Comparison of ENCODE assay signal across 17 cellular contexts in the genomic region with DNA sequence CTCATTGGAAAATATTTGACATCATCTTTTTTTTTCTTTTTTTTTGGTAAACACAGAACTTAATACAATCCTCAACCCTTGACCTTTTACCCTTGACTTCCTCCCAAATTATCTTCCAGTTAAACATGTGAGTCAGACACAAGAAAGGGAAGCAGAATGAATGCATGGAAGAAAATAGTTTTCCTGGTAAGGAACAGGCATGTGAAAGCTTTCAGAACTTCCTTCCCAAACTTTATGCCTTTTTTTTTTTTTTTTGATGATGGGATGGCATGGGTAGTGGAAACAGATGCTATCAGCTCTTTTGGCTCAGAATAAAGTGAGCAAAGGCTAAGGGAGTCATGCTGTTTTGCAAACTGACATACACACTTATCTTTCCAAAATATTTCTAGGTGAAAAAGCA.
DNase-seq lines count a peak whose midpoint lies in the region; ATAC-seq, FAIRE-seq and TF ChIP-seq lines count a peak whose summit lies in the region.
"Had no signal": no experiment of that assay in that cellular context is flagged by ENCODE, and none has a peak within 500 bp of the region (broad histone marks: within the 10 kb centered on the region; RNA-seq: fewer than 3 reads in every experiment).

No MANE protein-coding gene starts in this region.

- H3K4me1 ChIP-seq in liver (ENCODE audit: control insufficient read depth in 4 of 4, insufficient read depth in 4 of 4, low read length in 3 of 4) (no peaks in the 10 kb centered on the region), HepG2 (ENCODE audit: insufficient read depth, low read length) (no peaks in the 10 kb centered on the region), endothelial cell of umbilical vein (ENCODE audit: control insufficient read depth, extremely low read depth, insufficient read depth, low read length) (peaks cover 23% of the 10 kb centered on the region), mesenchymal stem cell (ENCODE audit: control insufficient read depth, insufficient read depth, low read depth, low read length) (no peaks in the 10 kb centered on the region), left lung (peaks cover 5 to 11% of the 10 kb centered on the region in 2 donors)

- TF ChIP-seq POLR2A in HepG2 (IDR thresholded peaks at IDR 0.05; ENCODE audit: insufficient read depth in 1 of 2, low read depth in 2 of 2, low read length in 2 of 2) (no peak), endothelial cell of umbilical vein (IDR thresholded peaks at IDR 0.05; ENCODE audit: low read depth, low read length) (no peak), erythroblast (IDR thresholded peaks at IDR 0.05; ENCODE audit: low read length) (no peak)

- H4K8ac ChIP-seq in mesenchymal stem cell (ENCODE audit: low read length), result no peak overlapping the region

- no peak overlapping the region for H2BK15ac ChIP-seq in mesenchymal stem cell (ENCODE audit: low read depth, poor library complexity, severe bottlenecking)

- TF ChIP-seq CTCF in liver (IDR thresholded peaks at IDR 0.05; ENCODE audit: low read depth, low read length, missing input control) (no peak), HepG2 (CRISPR knock-in tag; IDR thresholded peaks at IDR 0.05) (no peak), endothelial cell of umbilical vein (IDR thresholded peaks at IDR 0.05; ENCODE audit: extremely low read depth in 1 of 2, insufficient read depth in 1 of 2, low read depth in 1 of 2, low read length in 2 of 2) (no peak), left lung (IDR thresholded peaks at IDR 0.05) (no peak)

- no peaks in the 10 kb centered on the region for H3K79me2 ChIP-seq in HepG2 (ENCODE audit: insufficient read depth, low read length)
- H3K79me2 ChIP-seq in endothelial cell of umbilical vein (ENCODE audit: control insufficient read depth, insufficient read depth, low read length), result no peaks in the 10 kb centered on the region

- H2AFZ ChIP-seq in HepG2 (ENCODE audit: low read length), result no peak overlapping the region
- no peak overlapping the region for H2AFZ ChIP-seq in endothelial cell of umbilical vein (ENCODE audit: low read depth, low read length)
- H2AFZ ChIP-seq in mesenchymal stem cell (ENCODE audit: low read depth, low read length), result no peak overlapping the region

- in situ Hi-C loops in HepG2 (cut with HindIII; ENCODE audit: extremely low pct_ligation_motif_present, low pct_unique_long_range_greater_than_20kb), result no loop called here

- H3K79me1 ChIP-seq in mesenchymal stem cell (replicated peaks; ENCODE audit: low read length, poor library complexity, severe bottlenecking), result no peaks in the 10 kb centered on the region

- H3K14ac ChIP-seq in mesenchymal stem cell (ENCODE audit: low read length in 2 of 2), result no peak overlapping the region

- dilution Hi-C loops in endothelial cell of umbilical vein (cut with MboI; ENCODE audit: extremely low pct_ligation_motif_present, low sequenced_read_pairs), result no loop called here

- CTCF ChIA-PET in HepG2 (lab: Yijun Ruan, JAX; ENCODE audit: low intra/inter-chr PET ratio, low total read pairs), result no interaction called here
- CTCF ChIA-PET in endothelial cell of umbilical vein (lab: Charles Lee), result interaction anchor here (1.8 to 2.5 kb wide), 2 partner anchors 11 to 141 kb away, joined by 6 to 8 read pairs; no protein-coding TSS in a partner anchor

- FAIRE-seq in HepG2 (lab: Jason Lieb, UNC), result no peak
- FAIRE-seq in endothelial cell of umbilical vein (lab: Jason Lieb, UNC), result peak; percentile 76
- FAIRE-seq: A204.1, GM18507 had no signal

- no peak overlapping the region for H2BK5ac ChIP-seq in mesenchymal stem cell (ENCODE audit: low read depth, low read length, poor library complexity, severe bottlenecking)

- H3K18ac ChIP-seq in mesenchymal stem cell (ENCODE audit: low read depth in 1 of 2, low read length in 2 of 2), result no peak overlapping the region

- no peak overlapping the region for H3K9ac ChIP-seq in liver (ENCODE audit: low read depth in 1 of 2, low read length in 2 of 2)
- no peak overlapping the region for H3K9ac ChIP-seq in HepG2 (ENCODE audit: insufficient read depth, low read depth, low read length)
- no peak overlapping the region for H3K9ac ChIP-seq in endothelial cell of umbilical vein (replicated peaks; ENCODE audit: extremely low read depth, insufficient read depth, low read length)
- no peak overlapping the region for H3K9ac ChIP-seq in mesenchymal stem cell (ENCODE audit: low read length)

- H3K9me1 ChIP-seq in endothelial cell of umbilical vein (replicated peaks; ENCODE audit: control insufficient read depth, extremely low read depth, insufficient read depth, low read length), result no peaks in the 10 kb centered on the region

- H3K23ac ChIP-seq in mesenchymal stem cell (ENCODE audit: low read length in 2 of 2), result no peak overlapping the region

- intact Hi-C loops in HepG2 (cut with micrococcal nuclease; ENCODE audit: unreplicated experiment), result no loop called here
- intact Hi-C loops in endothelial cell of umbilical vein (cut with micrococcal nuclease), result loop anchor here (1.0 to 5.0 kb wide), 5 partner anchors 11 to 1117 kb away; no protein-coding TSS in a partner anchor
- intact Hi-C loops in left lung (cut with DNase I), result no loop called here

- TF ChIP-seq RAD21 in liver (IDR thresholded peaks at IDR 0.05) (peak in 1 of 2 donors; percentile 31), HepG2 (CRISPR knock-in tag; IDR thresholded peaks at IDR 0.05) (no peak)

- H3K4me2 ChIP-seq in HepG2 (ENCODE audit: low read depth, low read length) (no peak overlapping the region), endothelial cell of umbilical vein (ENCODE audit: insufficient read depth, low read length) (peak overlapping the region; percentile 74), mesenchymal stem cell (ENCODE audit: low read length, poor library complexity, severe bottlenecking) (no peak overlapping the region)

- no peak overlapping the region for H3K4ac ChIP-seq in mesenchymal stem cell (ENCODE audit: low read depth in 1 of 2, low read length in 2 of 2)

- POLR2A ChIA-PET in HepG2 (lab: Yijun Ruan, JAX) (no interaction called here), endothelial cell of umbilical vein (lab: Charles Lee) (no interaction called here)

- ATAC-seq in HepG2 (no peak), GM19463 (IDR thresholded peaks at IDR 0.05; ENCODE audit: unreplicated experiment) (no peak), left lung (no peak)

- no peak overlapping the region for H2BK12ac ChIP-seq in mesenchymal stem cell (ENCODE audit: low read length in 2 of 2)

- H4K91ac ChIP-seq in mesenchymal stem cell (ENCODE audit: low read length), result no peak overlapping the region

- H3K9me3 ChIP-seq in liver (ENCODE audit: control insufficient read depth in 4 of 4, low read length in 3 of 4) (no peaks in the 10 kb centered on the region), HepG2 (ENCODE audit: low read length) (peaks cover 60% of the 10 kb centered on the region), endothelial cell of umbilical vein (replicated peaks; ENCODE audit: control insufficient read depth, insufficient read depth, low read length) (no peaks in the 10 kb centered on the region), mesenchymal stem cell (ENCODE audit: control insufficient read depth, low read length) (no peaks in the 10 kb centered on the region), left lung (no peaks in the 10 kb centered on the region)

- TF ChIP-seq EP300 in HepG2 (IDR thresholded peaks at IDR 0.05; ENCODE audit: low read depth in 2 of 2, low read length in 2 of 2) (no peak), HepG2 (CRISPR knock-in tag; IDR thresholded peaks at IDR 0.05; ENCODE audit: borderline replicate concordance) (no peak)

- H3K27me3 ChIP-seq in liver (ENCODE audit: control insufficient read depth in 4 of 4, insufficient read depth in 4 of 4, low read length in 3 of 4), result no peaks in the 10 kb centered on the region
- H3K27me3 ChIP-seq in HepG2 (ENCODE audit: control insufficient read depth in 1 of 2, insufficient read depth in 2 of 2, low read length in 2 of 2), result no peaks in the 10 kb centered on the region
- peaks cover 11 to 21% of the 10 kb centered on the region in 2 experiments for H3K27me3 ChIP-seq in endothelial cell of umbilical vein (ENCODE audit: control insufficient read depth in 2 of 2, insufficient read depth in 2 of 2, low read length in 2 of 2)
- H3K27me3 ChIP-seq in mesenchymal stem cell (ENCODE audit: control insufficient read depth in 1 of 2, insufficient read depth in 1 of 2, low read length in 2 of 2), result no peaks in the 10 kb centered on the region
- no peaks in the 10 kb centered on the region for H3K27me3 ChIP-seq in left lung

- no peaks in the 10 kb centered on the region for H4K20me1 ChIP-seq in HepG2 (ENCODE audit: insufficient read depth, low read length)
- H4K20me1 ChIP-seq in endothelial cell of umbilical vein (replicated peaks; ENCODE audit: control insufficient read depth, extremely low read depth, insufficient read depth, low read length), result no peaks in the 10 kb centered on the region

- DNase-seq in HepG2 (ENCODE audit: low spot score), result no peak
- peak; percentile 96 for DNase-seq in endothelial cell of umbilical vein (ENCODE audit: low read depth, low spot score)
- peak; percentile 49 for DNase-seq in mesenchymal stem cell
- no peak for DNase-seq in erythroblast (lab: John Stamatoyannopoulos, UW)
- DNase-seq in hepatic stellate cell (ENCODE audit: low spot score), result no peak
- DNase-seq in left lung, result no peak
- DNase-seq: C1 segment of cervical spinal cord, DMS 273 treated with DMSO at 0.1 percent for 48 hours, HCEC 1CT, NCI-H1436, NCI-H2081, NCI-H2227 treated with DMSO at 0.1 percent for 48 hours had no signal

- no peaks in the 10 kb centered on the region for H3K36me3 ChIP-seq in liver (ENCODE audit: control insufficient read depth in 4 of 4, insufficient read depth in 3 of 4, low read depth in 1 of 4, low read length in 3 of 4)
- H3K36me3 ChIP-seq in HepG2 (replicated peaks in 1 of 2; ENCODE audit: control insufficient read depth in 1 of 2, insufficient read depth in 2 of 2, low read length in 2 of 2), result no peaks in the 10 kb centered on the region
- no peaks in the 10 kb centered on the region for H3K36me3 ChIP-seq in endothelial cell of umbilical vein (ENCODE audit: control insufficient read depth in 2 of 2, extremely low read depth in 1 of 2, insufficient read depth in 2 of 2, low read length in 2 of 2)
- no peaks in the 10 kb centered on the region for H3K36me3 ChIP-seq in mesenchymal stem cell (ENCODE audit: control insufficient read depth in 1 of 2, insufficient read depth in 2 of 2, low read depth in 1 of 2, low read length in 2 of 2)
- H3K36me3 ChIP-seq in left lung, result no peaks in the 10 kb centered on the region

- BruUV-seq in HepG2 (replicated peaks; lab: Mats Ljungman, UMichigan) (no TSS peak), endothelial cell of umbilical vein (replicated peaks; lab: Mats Ljungman, UMichigan) (no TSS peak)

- H3K4me3 ChIP-seq in liver (ENCODE audit: low read depth in 1 of 3, low read length in 3 of 3) (no peak overlapping the region), HepG2 (replicated peaks in 1 of 3; ENCODE audit: insufficient read depth in 1 of 3, low read depth in 2 of 3, low read length in 3 of 3) (no peak overlapping the region), endothelial cell of umbilical vein (replicated peaks in 1 of 3; ENCODE audit: insufficient read depth in 1 of 3, low read depth in 1 of 3, low read length in 3 of 3) (no peak overlapping the region), mesenchymal stem cell (ENCODE audit: insufficient read depth in 1 of 2, low read depth in 1 of 2, low read length in 2 of 2) (no peak overlapping the region), left lung (no peak overlapping the region)

- H2AK5ac ChIP-seq in mesenchymal stem cell (ENCODE audit: low read length, severe bottlenecking), result no peak overlapping the region

- H3K27ac ChIP-seq in liver (ENCODE audit: low read depth in 1 of 2, low read length in 2 of 2) (peak overlapping the region in 1 of 2 donors; percentile 41), HepG2 (ENCODE audit: extremely low read length, insufficient read depth, low read length) (no peak overlapping the region), endothelial cell of umbilical vein (ENCODE audit: insufficient read depth, low read depth, low read length) (peak overlapping the region; percentile 35), mesenchymal stem cell (ENCODE audit: low read length, poor library complexity, severe bottlenecking) (no peak overlapping the region), left lung (peak overlapping the region in 1 of 2 donors; percentile 46)
- H3K27ac ChIP-seq: RWPE1 had no signal

- H2BK120ac ChIP-seq in mesenchymal stem cell (ENCODE audit: low read depth, low read length), result no peak overlapping the region

Comparison
In these comparisons a context has a peak if more than half of its experiments do, and no peak if none do; other contexts are left out.
1. DNase-seq: peak in endothelial cell of umbilical vein (single experiment) and mesenchymal stem cell (single experiment); none in HepG2 (single experiment), erythroblast (0 of 2), hepatic stellate cell (single experiment) and left lung (0 of 2).